In genomic region chr9:104899759-104900247, GRCh38 we compare ENCODE assay signal across 17 cellular contexts. TPM values are rescaled to one million over a fixed set of nuclear protein-coding genes. Genes with fewer than 3 reads are reported as not detected.
DNase-seq lines count a peak whose midpoint lies in the region; ATAC-seq and TF ChIP-seq lines count a peak whose summit lies in the region.
"Had no signal": no experiment of that assay in that cellular context is flagged by ENCODE, and none has a peak within 500 bp of the region (broad histone marks: within the 10 kb centered on the region; RNA-seq: fewer than 3 reads in every experiment).

No MANE protein-coding gene starts in this region.

- peaks cover 0 to 5% (median 4%) of the 10 kb centered on the region in 4 donors for H3K36me3 ChIP-seq in liver (ENCODE audit: control insufficient read depth in 4 of 4, insufficient read depth in 3 of 4, low read depth in 1 of 4, low read length in 3 of 4)

- peak overlapping the region in 1 of 2 donors; percentile 43 for H3K9ac ChIP-seq in liver (ENCODE audit: low read depth in 1 of 2, low read length in 2 of 2)

- H3K27ac Mint-ChIP-seq in stimulated activated naive B cell treated with anti-CD40 and anti-IgM and Interleukin-4, amounts not matched to agents 10 μg/mL and 1 μg/mL and 100 μg/mL, for 72 hours, result peak overlapping the region; percentile 25
- H3K27ac Mint-ChIP-seq: CD4-positive, alpha-beta memory T cell had no signal

- POLR2A ChIA-PET in RWPE1 (lab: Yijun Ruan, JAX; ENCODE audit: low non-redundant PET), result no interaction called here

- H3K27me3 ChIP-seq in liver (ENCODE audit: control insufficient read depth in 4 of 4, insufficient read depth in 4 of 4, low read length in 3 of 4), result no peaks in the 10 kb centered on the region
- H3K27me3 ChIP-seq: BLaER1 treated with 17β-estradiol and CSF1 and Interleukin-3, amounts not matched to agents 10 nM and 100 nM had no signal

- H3K27me3 Mint-ChIP-seq in stimulated activated naive B cell treated with anti-CD40 and anti-IgM and Interleukin-4, amounts not matched to agents 10 μg/mL and 1 μg/mL and 100 μg/mL, for 72 hours, result no peaks in the 10 kb centered on the region
- H3K27me3 Mint-ChIP-seq: CD4-positive, alpha-beta memory T cell had no signal

- DNase-seq in RWPE1 (ENCODE audit: low spot score) (no peak), epithelial cell of prostate (ENCODE audit: low read depth, low spot score) (no peak), NCI-H1048 (lab: John Stamatoyannopoulos, UW) (no peak), posterior cingulate gyrus (no peak), NCI-H82 treated with DMSO at 0.1 percent for 48 hours (lab: John Stamatoyannopoulos, UW; ENCODE audit: unreplicated experiment) (no peak)
- DNase-seq in stimulated activated naive B cell treated with anti-CD40 and anti-IgM and Interleukin-4, amounts not matched to agents 10 μg/mL and 1 μg/mL and 100 μg/mL, for 72 hours, result no peak
- DNase-seq: CD4-positive, alpha-beta memory T cell; DMS153; Karpas-422; MV-4-11; NCI-H1694 treated with DMSO at 0.1 percent for 48 hours; NCI-H446 treated with DMSO at 0.1 percent for 48 hours; NK-92 treated with Interleukin-12 subunit alpha and Interleukin-12 subunit beta, amount 100 ng/mL, for 24 hours; Right ventricle myocardium superior had no signal

- peaks cover 0 to 7% of the 10 kb centered on the region in 2 donors for H3K36me3 Mint-ChIP-seq in stimulated activated naive B cell treated with anti-CD40 and anti-IgM and Interleukin-4, amounts not matched to agents 10 μg/mL and 1 μg/mL and 100 μg/mL, for 72 hours

- peak overlapping the region; percentile 27 to 56 (median 53) for H3K4me3 ChIP-seq in liver (ENCODE audit: low read depth in 1 of 3, low read length in 3 of 3)
- H3K4me3 ChIP-seq: BLaER1 treated with 17β-estradiol and CSF1 and Interleukin-3, amounts not matched to agents 10 nM and 100 nM had no signal

- H3K9me3 ChIP-seq in liver (ENCODE audit: control insufficient read depth in 4 of 4, low read length in 3 of 4), result no peaks in the 10 kb centered on the region
- H3K9me3 ChIP-seq: BLaER1 treated with 17β-estradiol and CSF1 and Interleukin-3, amounts not matched to agents 10 nM and 100 nM had no signal

- peak; percentile 38 to 57 for TF ChIP-seq RAD21 in liver (IDR thresholded peaks at IDR 0.05)

- no peak for ATAC-seq in stimulated activated naive B cell treated with anti-CD40 and anti-IgM and Interleukin-4, amounts not matched to agents 10 μg/mL and 1 μg/mL and 100 μg/mL, for 72 hours (replicated peaks)
- ATAC-seq in GM19452 (IDR thresholded peaks at IDR 0.05; ENCODE audit: unreplicated experiment), result no peak

- CTCF ChIA-PET in RWPE1 (lab: Yijun Ruan, JAX), result interaction anchor here (1.2 to 1.7 kb wide), 2 partner anchors 27 to 37 kb away, joined by 3 to 4 read pairs; no protein-coding TSS in a partner anchor

- H3K27ac ChIP-seq in RWPE1, result peak overlapping the region; percentile 85
- peak overlapping the region; percentile 84 for H3K27ac ChIP-seq in epithelial cell of prostate
- peak overlapping the region; percentile 76 to 87 for H3K27ac ChIP-seq in liver (ENCODE audit: low read depth in 1 of 2, low read length in 2 of 2)

- no peaks in the 10 kb centered on the region for H3K9me3 Mint-ChIP-seq in stimulated activated naive B cell treated with anti-CD40 and anti-IgM and Interleukin-4, amounts not matched to agents 10 μg/mL and 1 μg/mL and 100 μg/mL, for 72 hours
- H3K9me3 Mint-ChIP-seq: CD4-positive, alpha-beta memory T cell had no signal

- no peak for TF ChIP-seq CTCF in RWPE1 (conservative IDR thresholded peaks at IDR 0.05; ENCODE audit: low read depth)
- no peak for TF ChIP-seq CTCF in liver (IDR thresholded peaks at IDR 0.05; ENCODE audit: low read depth, low read length, missing input control)

- no peak overlapping the region for H3K4me3 Mint-ChIP-seq in stimulated activated naive B cell treated with anti-CD40 and anti-IgM and Interleukin-4, amounts not matched to agents 10 μg/mL and 1 μg/mL and 100 μg/mL, for 72 hours
- H3K4me3 Mint-ChIP-seq: CD4-positive, alpha-beta memory T cell had no signal

- WGBS in liver, result 29% methylated on average over 4 of the region's 4 CpGs

- peaks cover 14 to 30% of the 10 kb centered on the region in 2 donors for H3K4me1 Mint-ChIP-seq in stimulated activated naive B cell treated with anti-CD40 and anti-IgM and Interleukin-4, amounts not matched to agents 10 μg/mL and 1 μg/mL and 100 μg/mL, for 72 hours

- H3K4me1 ChIP-seq in liver (ENCODE audit: control insufficient read depth in 4 of 4, insufficient read depth in 4 of 4, low read length in 3 of 4), result peaks cover 3 to 57% (median 36%) of the 10 kb centered on the region in 4 donors

- intact Hi-C loops in posterior cingulate gyrus (cut with DNase I), result no loop called here

TF ChIP-seq in liver, 16 proteins besides CTCF, POLR2A, EP300 and RAD21:
- TF ChIP-seq FOXA1 (IDR thresholded peaks at IDR 0.05) (peak; percentile 30), JUND (IDR thresholded peaks at IDR 0.05) (peak; percentile 66 to 77), HNF4A (conservative IDR thresholded peaks at IDR 0.05) (peak; percentile 99 to 100), YY1 (IDR thresholded peaks at IDR 0.05) (peak; percentile 77), RXRA (IDR thresholded peaks at IDR 0.05) (peak; percentile 89 to 94), REST (IDR thresholded peaks at IDR 0.05) (peak; percentile 60), ATF3 (IDR thresholded peaks at IDR 0.05) (peak; percentile 29), NR2F2 (IDR thresholded peaks at IDR 0.05) (no peak), HNF4G (IDR thresholded peaks at IDR 0.05) (peak; percentile 99), GABPA (IDR thresholded peaks at IDR 0.05 in 1 of 2, conservative IDR thresholded peaks at IDR 0.05 in 1 of 2) (peak; percentile 13 to 68), EGR1 (IDR thresholded peaks at IDR 0.05; ENCODE audit: low read depth in 2 of 2) (peak; percentile 91 to 95), FOXA2 (IDR thresholded peaks at IDR 0.05) (peak; percentile 43), SP1 (IDR thresholded peaks at IDR 0.05) (peak; percentile 98), TAF1 (conservative IDR thresholded peaks at IDR 0.05) (peak; percentile 74)
- TF ChIP-seq, protein P1, sequence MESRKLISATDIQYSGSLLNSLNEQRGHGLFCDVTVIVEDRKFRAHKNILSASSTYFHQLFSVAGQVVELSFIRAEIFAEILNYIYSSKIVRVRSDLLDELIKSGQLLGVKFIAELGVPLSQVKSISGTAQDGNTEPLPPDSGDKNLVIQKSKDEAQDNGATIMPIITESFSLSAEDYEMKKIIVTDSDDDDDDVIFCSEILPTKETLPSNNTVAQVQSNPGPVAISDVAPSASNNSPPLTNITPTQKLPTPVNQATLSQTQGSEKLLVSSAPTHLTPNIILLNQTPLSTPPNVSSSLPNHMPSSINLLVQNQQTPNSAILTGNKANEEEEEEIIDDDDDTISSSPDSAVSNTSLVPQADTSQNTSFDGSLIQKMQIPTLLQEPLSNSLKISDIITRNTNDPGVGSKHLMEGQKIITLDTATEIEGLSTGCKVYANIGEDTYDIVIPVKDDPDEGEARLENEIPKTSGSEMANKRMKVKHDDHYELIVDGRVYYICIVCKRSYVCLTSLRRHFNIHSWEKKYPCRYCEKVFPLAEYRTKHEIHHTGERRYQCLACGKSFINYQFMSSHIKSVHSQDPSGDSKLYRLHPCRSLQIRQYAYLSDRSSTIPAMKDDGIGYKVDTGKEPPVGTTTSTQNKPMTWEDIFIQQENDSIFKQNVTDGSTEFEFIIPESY (IDR thresholded peaks at IDR 0.05), result peak; percentile 92
- TF ChIP-seq, protein P2, sequence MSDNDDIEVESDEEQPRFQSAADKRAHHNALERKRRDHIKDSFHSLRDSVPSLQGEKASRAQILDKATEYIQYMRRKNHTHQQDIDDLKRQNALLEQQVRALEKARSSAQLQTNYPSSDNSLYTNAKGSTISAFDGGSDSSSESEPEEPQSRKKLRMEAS (IDR thresholded peaks at IDR 0.05), result peak; percentile 95

RNA-seq across cellular contexts. Expression of gene ABCA1, which starts 28.2 kb away (rescaled TPM):
- total RNA-seq in liver, result 100 to 1,000 TPM in 1 of 2 donors, 10 to 100 TPM in 1; 83.9 to 223 TPM
- polyA plus RNA-seq in liver, result 10 to 100 TPM; 15.4 to 42.0 TPM
